ENCODE assay signal across 14 cellular contexts in the genomic region with DNA sequence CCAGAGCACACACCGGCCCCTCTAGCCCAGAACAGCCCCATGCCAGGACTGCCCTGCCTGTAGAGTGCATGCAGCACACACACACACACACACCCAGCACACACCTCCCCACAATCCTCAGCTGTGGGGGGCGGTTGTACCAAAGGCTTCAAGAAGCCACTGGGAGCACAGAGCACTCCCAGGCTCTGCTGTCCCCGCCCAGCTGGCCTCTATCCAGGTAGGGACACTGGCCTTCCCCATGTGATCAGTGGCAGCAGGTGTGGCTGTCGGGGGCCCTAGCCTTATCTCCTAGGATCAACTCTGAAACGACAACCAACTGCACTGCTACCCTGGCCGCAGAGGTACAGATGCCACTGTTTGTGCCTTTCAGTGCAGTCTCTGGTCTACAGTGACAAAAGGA. TPM values are rescaled to one million over a fixed set of nuclear protein-coding genes. Genes with fewer than 3 reads are reported as not detected.
A peak's percentile ranks its signal among the peaks of the same experiment; 100 is the strongest.
DNase-seq lines count a peak whose midpoint lies in the region; ATAC-seq and TF ChIP-seq lines count a peak whose summit lies in the region.
"Had no signal": no experiment of that assay in that cellular context is flagged by ENCODE, and none has a peak within 500 bp of the region (broad histone marks: within the 10 kb centered on the region; RNA-seq: fewer than 3 reads in every experiment).

No MANE protein-coding gene starts in this region.

- no peak for DNase-seq in CD4-positive, alpha-beta T cell
- DNase-seq in GM23338 (ENCODE audit: low spot score) (no peak), spleen (no peak), GOT3 (lab: John Stamatoyannopoulos, UW) (no peak)
- DNase-seq in activated naive CD8-positive, alpha-beta T cell treated with anti-CD3 and anti-CD28 coated beads for 36 hours, result no peak
- no peak for DNase-seq in naive thymus-derived CD8-positive, alpha-beta T cell
- DNase-seq in NK-92 treated with Interleukin-12 subunit alpha and Interleukin-12 subunit beta, amount 100 ng/mL, for 24 hours (lab: John Stamatoyannopoulos, UW), result no peak
- DNase-seq: activated gamma-delta T cell treated with Interleukin-2 at 50 U/mL for 16 hours, NCI-H1694 treated with DMSO at 0.1 percent for 48 hours, right cardiac atrium had no signal

- peaks cover 13% of the 10 kb centered on the region for H3K4me1 ChIP-seq in GM23338 (ENCODE audit: insufficient read depth)
- peaks cover 29 to 64% (median 51%) of the 10 kb centered on the region in 6 donors for H3K4me1 ChIP-seq in spleen

- no peaks in the 10 kb centered on the region for H3K9me3 ChIP-seq in CD4-positive, alpha-beta T cell (ENCODE audit: control insufficient read depth, low read length)
- no peaks in the 10 kb centered on the region for H3K9me3 ChIP-seq in spleen

- 0 out of 2 replicates have a peak, but pooled peaks cover 4% of the 10 kb centered on the region for H3F3A ChIP-seq in GM23338 (replicated peaks; ENCODE audit: low read depth)

- intact Hi-C loops in CD4-positive, alpha-beta T cell (cut with DNase I, micrococcal nuclease), result loop anchor here in 1 of 2 experiments (5.0 kb wide), 1 partner anchor 51 kb away; no protein-coding TSS in a partner anchor
- intact Hi-C loops in spleen (cut with DNase I; ENCODE audit: low total_unique reads), result no loop called here

- H3K27me3 Mint-ChIP-seq in CD4-positive, alpha-beta T cell, result no peaks in the 10 kb centered on the region
- H3K27me3 Mint-ChIP-seq in GM23338 (ENCODE audit: insufficient read depth, low read depth, poor library complexity), result peaks cover 13% of the 10 kb centered on the region
- no peaks in the 10 kb centered on the region for H3K27me3 Mint-ChIP-seq in activated naive CD8-positive, alpha-beta T cell treated with anti-CD3 and anti-CD28 coated beads for 36 hours
- H3K27me3 Mint-ChIP-seq in naive thymus-derived CD8-positive, alpha-beta T cell, result no peaks in the 10 kb centered on the region
- H3K27me3 Mint-ChIP-seq: dendritic cell treated with granulocyte-macrophage colony-stimulating factor and Interleukin-4, amounts not matched to agents 40 ng/mL and 50 ng/mL, for 4 days had no signal

- peak overlapping the region; percentile 93 for H3K4me3 Mint-ChIP-seq in CD4-positive, alpha-beta T cell
- H3K4me3 Mint-ChIP-seq in GM23338, result peak overlapping the region; percentile 91; the same call in 2 of the 3 replicates
- peak overlapping the region; percentile 92 for H3K4me3 Mint-ChIP-seq in activated naive CD8-positive, alpha-beta T cell treated with anti-CD3 and anti-CD28 coated beads for 36 hours
- H3K4me3 Mint-ChIP-seq in naive thymus-derived CD8-positive, alpha-beta T cell, result peak overlapping the region; percentile 30 to 95 (median 88)

- peaks cover 25% of the 10 kb centered on the region for H3K79me2 ChIP-seq in GM23338 (replicated peaks; ENCODE audit: insufficient read depth)

- H4K20me1 ChIP-seq in GM23338 (replicated peaks; ENCODE audit: insufficient read depth), result 0 out of 2 replicates have a peak, but pooled peaks cover 5% of the 10 kb centered on the region

- H3K4me3 ChIP-seq in GM23338 (no peak overlapping the region), spleen (peak overlapping the region in 2 of 8 donors; percentile 95 to 96)

- no peaks in the 10 kb centered on the region for H3K9me3 Mint-ChIP-seq in CD4-positive, alpha-beta T cell
- H3K9me3 Mint-ChIP-seq in GM23338, result no peaks in the 10 kb centered on the region
- H3K9me3 Mint-ChIP-seq in activated naive CD8-positive, alpha-beta T cell treated with anti-CD3 and anti-CD28 coated beads for 36 hours, result no peaks in the 10 kb centered on the region
- no peaks in the 10 kb centered on the region for H3K9me3 Mint-ChIP-seq in naive thymus-derived CD8-positive, alpha-beta T cell
- H3K9me3 Mint-ChIP-seq: dendritic cell treated with granulocyte-macrophage colony-stimulating factor and Interleukin-4, amounts not matched to agents 40 ng/mL and 50 ng/mL, for 4 days had no signal

- H3K4me2 ChIP-seq in GM23338, result no peak overlapping the region

- no peak overlapping the region for H2AFZ ChIP-seq in GM23338

- peaks cover 69% of the 10 kb centered on the region for H3K36me3 Mint-ChIP-seq in CD4-positive, alpha-beta T cell (ENCODE audit: low read depth)
- peaks cover 26% of the 10 kb centered on the region for H3K36me3 Mint-ChIP-seq in GM23338 (ENCODE audit: low read depth)
- H3K36me3 Mint-ChIP-seq in activated naive CD8-positive, alpha-beta T cell treated with anti-CD3 and anti-CD28 coated beads for 36 hours, result peaks cover 11% of the 10 kb centered on the region
- H3K36me3 Mint-ChIP-seq in naive thymus-derived CD8-positive, alpha-beta T cell, result peaks cover 0 to 32% (median 13%) of the 10 kb centered on the region in 3 donors

- TF ChIP-seq POLR2A in spleen (IDR thresholded peaks at IDR 0.05), result no peak

- CTCF ChIA-PET in CD4-positive, alpha-beta T cell (lab: Charles Lee), result no interaction called here

- no peak for ATAC-seq in CD4-positive, alpha-beta T cell (ENCODE audit: poor library complexity)
- ATAC-seq in GM23338 (no peak), GM18502 (IDR thresholded peaks at IDR 0.05; ENCODE audit: poor library complexity, unreplicated experiment) (no peak)
- no peak for ATAC-seq in naive thymus-derived CD8-positive, alpha-beta T cell
- ATAC-seq: right cardiac atrium had no signal

- TF ChIP-seq CTCF in CD4-positive, alpha-beta T cell (IDR thresholded peaks at IDR 0.05), result no peak
- TF ChIP-seq CTCF in GM23338 (conservative IDR thresholded peaks at IDR 0.05; ENCODE audit: low read depth in 2 of 2) (no peak), spleen (IDR thresholded peaks at IDR 0.05 in 8 of 11, conservative IDR thresholded peaks at IDR 0.05 in 3 of 11) (no peak)

- 74 to 91% (median 90%) methylated on average over 5 to 6 of the region's 6 CpGs for WGBS in spleen, 5 donors

- POLR2A ChIA-PET in CD4-positive, alpha-beta T cell (lab: Charles Lee), result no interaction called here
- POLR2A ChIA-PET in naive thymus-derived CD8-positive, alpha-beta T cell (lab: Charles Lee), result interaction anchor here (0.6 to 8.1 kb wide), 5 partner anchors 12 to 759 kb away, joined by 3 to 135 read pairs (median 12); partner anchors contain the start of genes CYSRT1, NDOR1, RNF208 and RNF224

- no peaks in the 10 kb centered on the region for H3K27me3 ChIP-seq in CD4-positive, alpha-beta T cell (ENCODE audit: control insufficient read depth, insufficient read depth, low read length)
- H3K27me3 ChIP-seq in GM23338 (ENCODE audit: insufficient read depth) (no peaks in the 10 kb centered on the region), spleen (replicated peaks in 1 of 7) (no peaks in the 10 kb centered on the region)

- peaks cover 29% of the 10 kb centered on the region for H3K4me1 Mint-ChIP-seq in CD4-positive, alpha-beta T cell (ENCODE audit: low read depth)
- H3K4me1 Mint-ChIP-seq in GM23338, result peaks cover 9% of the 10 kb centered on the region
- peaks cover 25% of the 10 kb centered on the region for H3K4me1 Mint-ChIP-seq in activated naive CD8-positive, alpha-beta T cell treated with anti-CD3 and anti-CD28 coated beads for 36 hours
- H3K4me1 Mint-ChIP-seq in naive thymus-derived CD8-positive, alpha-beta T cell, result peaks cover 8 to 50% (median 41%) of the 10 kb centered on the region in 4 donors

- H3K9me2 ChIP-seq in GM23338 (ENCODE audit: insufficient read depth), result no peaks in the 10 kb centered on the region

- H3K27ac ChIP-seq in CD4-positive, alpha-beta T cell (ENCODE audit: low read depth, low read length), result no peak overlapping the region
- no peak overlapping the region for H3K27ac ChIP-seq in GM23338 (ENCODE audit: low read depth)
- H3K27ac ChIP-seq in spleen, result no peak overlapping the region

- H3K36me3 ChIP-seq in GM23338 (ENCODE audit: insufficient read depth) (no peaks in the 10 kb centered on the region), spleen (peaks cover 0 to 81% (median 58%) of the 10 kb centered on the region in 6 donors)

- peak overlapping the region; percentile 79 for H3K27ac Mint-ChIP-seq in CD4-positive, alpha-beta T cell
- no peak overlapping the region for H3K27ac Mint-ChIP-seq in GM23338
- no peak overlapping the region for H3K27ac Mint-ChIP-seq in activated naive CD8-positive, alpha-beta T cell treated with anti-CD3 and anti-CD28 coated beads for 36 hours
- peak overlapping the region in 4 of 10 donors; percentile 47 to 96 (median 64) for H3K27ac Mint-ChIP-seq in naive thymus-derived CD8-positive, alpha-beta T cell
- H3K27ac Mint-ChIP-seq: dendritic cell treated with granulocyte-macrophage colony-stimulating factor and Interleukin-4, amounts not matched to agents 40 ng/mL and 50 ng/mL, for 4 days had no signal

RNA-seq across cellular contexts. Expression of gene ANAPC2, which starts 2.0 kb away (rescaled TPM):
- 100 to 1,000 TPM; 144 to 149 TPM for total RNA-seq in CD4-positive, alpha-beta T cell
- total RNA-seq in GM23338 (2014; rRNA removed; shearing (Covaris generic)), result 41.5 and 42.9 TPM in 2 replicates
- polyA plus RNA-seq in GM23338 (2016; fragmentation: Nextera tagmentation; extraction: Ambion mirVana), result 16.4 and 19.2 TPM in 2 replicates
- total RNA-seq in activated naive CD8-positive, alpha-beta T cell treated with anti-CD3 and anti-CD28 coated beads for 36 hours, result 10 to 100 TPM; 42.6 to 48.3 TPM
- 100 to 1,000 TPM; 143 to 146 TPM for total RNA-seq in naive thymus-derived CD8-positive, alpha-beta T cell
- polyA plus RNA-seq in naive thymus-derived CD8-positive, alpha-beta T cell, result 1 to 10 TPM; 3.4 to 5.9 (median 4.3) TPM
- total RNA-seq in spleen, result 10 to 100 TPM; 38.4 to 93.0 (median 62.2) TPM
- polyA plus RNA-seq in spleen, result 10 to 100 TPM; 27.8 to 67.4 (median 48.5) TPM

RNA-seq across cellular contexts. Expression of gene SSNA1, which starts 2.1 kb away (rescaled TPM):
- total RNA-seq in CD4-positive, alpha-beta T cell, result 10 to 100 TPM; 30.1 to 30.5 TPM
- total RNA-seq in GM23338 (2014; rRNA removed; shearing (Covaris generic)), result 91.5 and 132 TPM in 2 replicates
- polyA plus RNA-seq in GM23338 (2016; fragmentation: Nextera tagmentation; extraction: Ambion mirVana) (154 TPM in 2 replicates), spleen (100 to 1,000 TPM in 1 of 3 donors, 10 to 100 TPM in 2; 82.0 to 109 (median 99.6) TPM)
- 10 to 100 TPM; 78.1 to 80.1 TPM for total RNA-seq in activated naive CD8-positive, alpha-beta T cell treated with anti-CD3 and anti-CD28 coated beads for 36 hours
- total RNA-seq in naive thymus-derived CD8-positive, alpha-beta T cell, result 10 to 100 TPM; 39.2 to 43.4 TPM
- polyA plus RNA-seq in naive thymus-derived CD8-positive, alpha-beta T cell, result 100 to 1,000 TPM in 2 of 3 donors, 10 to 100 TPM in 1; 97.8 to 123 (median 119) TPM
- 10 to 100 TPM; 38.2 to 54.3 (median 43.0) TPM for total RNA-seq in spleen

RNA-seq across cellular contexts. Expression of gene TPRN, which starts 14.2 kb away (rescaled TPM):
- total RNA-seq in CD4-positive, alpha-beta T cell, result 1 to 10 TPM; 6.1 to 8.6 TPM
- total RNA-seq in GM23338 (2014; rRNA removed; shearing (Covaris generic)), result 29.2 and 29.3 TPM in 2 replicates
- 6.4 and 9.1 TPM in 2 replicates for polyA plus RNA-seq in GM23338 (2016; fragmentation: Nextera tagmentation; extraction: Ambion mirVana)
- total RNA-seq in activated naive CD8-positive, alpha-beta T cell treated with anti-CD3 and anti-CD28 coated beads for 36 hours, result 1 to 10 TPM; 7.3 to 7.6 TPM
- total RNA-seq in naive thymus-derived CD8-positive, alpha-beta T cell, result 10 to 100 TPM; 10.1 TPM
- polyA plus RNA-seq in naive thymus-derived CD8-positive, alpha-beta T cell, result under 1 TPM; 0.15 to 0.42 (median 0.39) TPM
- total RNA-seq in spleen, result 1 to 10 TPM; 6.3 to 9.6 (median 7.2) TPM
- polyA plus RNA-seq in spleen, result 10 to 100 TPM in 1 of 3 donors, 1 to 10 TPM in 2; 4.5 to 10.7 (median 4.7) TPM

RNA-seq across cellular contexts. Expression of gene TMEM210, which starts 14.5 kb away (rescaled TPM):
- not detected for total RNA-seq in CD4-positive, alpha-beta T cell
- not detected in 2 replicates for total RNA-seq in GM23338 (2014; rRNA removed; shearing (Covaris generic))
- polyA plus RNA-seq in GM23338 (2016; fragmentation: Nextera tagmentation; extraction: Ambion mirVana) (not detected in 2 replicates), spleen (not detected)
- not detected for total RNA-seq in activated naive CD8-positive, alpha-beta T cell treated with anti-CD3 and anti-CD28 coated beads for 36 hours
- total RNA-seq in naive thymus-derived CD8-positive, alpha-beta T cell, result not detected
- not detected for polyA plus RNA-seq in naive thymus-derived CD8-positive, alpha-beta T cell
- not detected for total RNA-seq in spleen
- total RNA-seq: HT1080, liver, right cardiac atrium had no signal
- polyA plus RNA-seq: liver, right cardiac atrium had no signal

RNA-seq across cellular contexts. Expression of gene LRRC26, which starts 16.5 kb away (rescaled TPM):
- not detected for total RNA-seq in CD4-positive, alpha-beta T cell
- total RNA-seq in GM23338 (2014; rRNA removed; shearing (Covaris generic)), result 0.16 and 0.21 TPM in 2 replicates
- 3.0 and 4.3 TPM in 2 replicates for polyA plus RNA-seq in GM23338 (2016; fragmentation: Nextera tagmentation; extraction: Ambion mirVana)
- not detected for total RNA-seq in activated naive CD8-positive, alpha-beta T cell treated with anti-CD3 and anti-CD28 coated beads for 36 hours
- total RNA-seq in naive thymus-derived CD8-positive, alpha-beta T cell, result not detected
- not detected for polyA plus RNA-seq in naive thymus-derived CD8-positive, alpha-beta T cell
- under 1 TPM in 2 of 7 donors, not detected in 5; 0.28 to 0.60 TPM for total RNA-seq in spleen
- under 1 TPM in 1 of 3 donors, not detected in 2; 0.06 TPM for polyA plus RNA-seq in spleen
- total RNA-seq: HT1080, right cardiac atrium had no signal
- polyA plus RNA-seq: right cardiac atrium had no signal
